In the genomic region with DNA sequence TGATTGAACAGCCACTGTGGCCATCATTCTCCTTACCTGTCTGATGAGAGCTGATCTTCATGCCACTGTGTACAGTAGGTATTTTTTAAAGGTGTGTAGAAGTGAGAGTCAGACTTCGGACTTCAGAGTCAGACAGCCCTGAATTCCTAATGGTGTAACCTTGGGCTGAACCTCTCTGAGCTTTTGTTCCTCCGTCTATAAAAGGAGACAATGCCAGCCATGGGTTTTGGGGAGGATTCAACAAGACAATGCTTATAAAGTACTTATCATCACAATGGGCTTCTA, we compare ENCODE assay signal across 8 cellular contexts. TPM values are rescaled to one million over a fixed set of nuclear protein-coding genes. Genes with fewer than 3 reads are reported as not detected.
DNase-seq lines count a peak whose midpoint lies in the region; ATAC-seq and TF ChIP-seq lines count a peak whose summit lies in the region.

No MANE protein-coding gene starts in this region.

- intact Hi-C loops in Calu3 (cut with micrococcal nuclease; ENCODE audit: unreplicated experiment): loop anchor here (5.0 kb wide), 2 partner anchors 36 to 74 kb away; no protein-coding TSS in a partner anchor

- H3K4me3 ChIP-seq in iPS-18a (ENCODE audit: low read length) (peak overlapping the region; percentile 38), rectal smooth muscle tissue (ENCODE audit: low read length) (peak overlapping the region; percentile 39), HAP-1 (no peak overlapping the region)

- H3K9me3 ChIP-seq in iPS-18a (ENCODE audit: control insufficient read depth, low read depth, low read length): no peaks in the 10 kb centered on the region
- H3K9me3 ChIP-seq in HAP-1: no peaks in the 10 kb centered on the region

- no peaks in the 10 kb centered on the region for H3K27me3 Mint-ChIP-seq in Calu3 (ENCODE audit: unreplicated experiment)
- no peaks in the 10 kb centered on the region for H3K27me3 Mint-ChIP-seq in activated T-helper 17 cell treated with anti-CD3 and anti-CD28 coated beads, Interleukin-2, amount 50 U/mL, for 72 hours

- no peak for ATAC-seq in activated T-helper 17 cell treated with anti-CD3 and anti-CD28 coated beads, Interleukin-2, amount 50 U/mL, for 72 hours (replicated peaks)
- ATAC-seq in GM18868 (IDR thresholded peaks at IDR 0.05; ENCODE audit: unreplicated experiment): no peak

- H3K27me3 ChIP-seq in iPS-18a (ENCODE audit: control insufficient read depth, insufficient read depth, low read length): peaks cover 59% of the 10 kb centered on the region
- H3K27me3 ChIP-seq in rectal smooth muscle tissue (ENCODE audit: control insufficient read depth, insufficient read depth, low read length): no peaks in the 10 kb centered on the region
- no peaks in the 10 kb centered on the region for H3K27me3 ChIP-seq in HAP-1 (ENCODE audit: low read depth)

- TSS peak; percentile 54 for BruUV-seq in Calu3 (replicated peaks; lab: Mats Ljungman, UMichigan)

- peaks cover 67% of the 10 kb centered on the region for H3K4me1 Mint-ChIP-seq in Calu3 (ENCODE audit: low read depth, unreplicated experiment)
- H3K4me1 Mint-ChIP-seq in activated T-helper 17 cell treated with anti-CD3 and anti-CD28 coated beads, Interleukin-2, amount 50 U/mL, for 72 hours: peaks cover 8% of the 10 kb centered on the region

- H3K4me3 Mint-ChIP-seq in Calu3 (ENCODE audit: low read depth, unreplicated experiment): peak overlapping the region; percentile 52
- H3K4me3 Mint-ChIP-seq in activated T-helper 17 cell treated with anti-CD3 and anti-CD28 coated beads, Interleukin-2, amount 50 U/mL, for 72 hours: no peak overlapping the region

- H3K9ac ChIP-seq in iPS-18a (ENCODE audit: low read length) (no peak overlapping the region), rectal smooth muscle tissue (ENCODE audit: low read length) (peak overlapping the region; percentile 42)

- peaks cover 43% of the 10 kb centered on the region for H3K4me1 ChIP-seq in iPS-18a (ENCODE audit: control insufficient read depth, low read depth, low read length)
- H3K4me1 ChIP-seq in rectal smooth muscle tissue (ENCODE audit: control insufficient read depth, insufficient read depth, low read length): peaks cover 86% of the 10 kb centered on the region
- peaks cover 39% of the 10 kb centered on the region for H3K4me1 ChIP-seq in HAP-1

- DNase-seq in Calu3: no peak
- DNase-seq in HAP-1 (ENCODE audit: low spot score in 2 of 2): no peak
- no peak for DNase-seq in T1000 (lab: John Stamatoyannopoulos, UW)
- no peak for DNase-seq in retina

- H3K36me3 Mint-ChIP-seq in Calu3 (ENCODE audit: insufficient read depth, unreplicated experiment): peaks cover 50% of the 10 kb centered on the region
- H3K36me3 Mint-ChIP-seq in activated T-helper 17 cell treated with anti-CD3 and anti-CD28 coated beads, Interleukin-2, amount 50 U/mL, for 72 hours (ENCODE audit: low read depth): no peaks in the 10 kb centered on the region

- in situ Hi-C loops in HAP-1 (cut with MboI; ENCODE audit: low sequenced_read_pairs): no loop called here

- peak overlapping the region; percentile 99 for H3K27ac Mint-ChIP-seq in Calu3 (ENCODE audit: unreplicated experiment)
- H3K27ac Mint-ChIP-seq in activated T-helper 17 cell treated with anti-CD3 and anti-CD28 coated beads, Interleukin-2, amount 50 U/mL, for 72 hours: peak overlapping the region; percentile 75

- no peaks in the 10 kb centered on the region for H3K9me3 Mint-ChIP-seq in Calu3 (ENCODE audit: low read depth, unreplicated experiment)
- H3K9me3 Mint-ChIP-seq in activated T-helper 17 cell treated with anti-CD3 and anti-CD28 coated beads, Interleukin-2, amount 50 U/mL, for 72 hours: no peaks in the 10 kb centered on the region

- CTCF ChIA-PET in Calu3 (lab: Charles Lee): interaction anchor here (0.5 to 2.4 kb wide), 6 partner anchors 8 to 163 kb away, joined by 3 to 16 read pairs (median 6); a partner anchor contains a TSS

- TF ChIP-seq CTCF in Calu3 (IDR thresholded peaks at IDR 0.05; ENCODE audit: unreplicated experiment): no peak

- H3K36me3 ChIP-seq in iPS-18a (ENCODE audit: control insufficient read depth, low read depth, low read length) (no peaks in the 10 kb centered on the region), rectal smooth muscle tissue (ENCODE audit: control insufficient read depth, insufficient read depth, low read length) (peaks cover 3% of the 10 kb centered on the region), HAP-1 (replicated peaks) (no peaks in the 10 kb centered on the region)

- no peak overlapping the region for H3K27ac ChIP-seq in iPS-18a (ENCODE audit: low read length)
- peak overlapping the region; percentile 100 for H3K27ac ChIP-seq in rectal smooth muscle tissue (ENCODE audit: low read depth, low read length)

RNA-seq across cellular contexts. Expression of a gene that starts 18.7 kb away (rescaled TPM):
- 68.3 and 71.6 TPM in 2 replicates for total RNA-seq in Calu3 (2022)
- total RNA-seq in activated T-helper 17 cell treated with anti-CD3 and anti-CD28 coated beads, Interleukin-2, amount 50 U/mL, for 72 hours: 1 to 10 TPM; 5.1 to 5.6 TPM

Comparison
In these comparisons a context has a peak if more than half of its experiments do, and no peak if none do; other contexts are left out.
1. RNA of a gene that starts 18.7 kb away (total RNA-seq): 68.3 to 71.6 TPM in Calu3; 5.1 to 5.6 TPM in activated T-helper 17 cell treated with anti-CD3 and anti-CD28 coated beads, Interleukin-2, amount 50 U/mL, for 72 hours; every median in the first group is over 10 times any median in the second.